Comparison of ENCODE assay signal across 10 cellular contexts in the genomic region with DNA sequence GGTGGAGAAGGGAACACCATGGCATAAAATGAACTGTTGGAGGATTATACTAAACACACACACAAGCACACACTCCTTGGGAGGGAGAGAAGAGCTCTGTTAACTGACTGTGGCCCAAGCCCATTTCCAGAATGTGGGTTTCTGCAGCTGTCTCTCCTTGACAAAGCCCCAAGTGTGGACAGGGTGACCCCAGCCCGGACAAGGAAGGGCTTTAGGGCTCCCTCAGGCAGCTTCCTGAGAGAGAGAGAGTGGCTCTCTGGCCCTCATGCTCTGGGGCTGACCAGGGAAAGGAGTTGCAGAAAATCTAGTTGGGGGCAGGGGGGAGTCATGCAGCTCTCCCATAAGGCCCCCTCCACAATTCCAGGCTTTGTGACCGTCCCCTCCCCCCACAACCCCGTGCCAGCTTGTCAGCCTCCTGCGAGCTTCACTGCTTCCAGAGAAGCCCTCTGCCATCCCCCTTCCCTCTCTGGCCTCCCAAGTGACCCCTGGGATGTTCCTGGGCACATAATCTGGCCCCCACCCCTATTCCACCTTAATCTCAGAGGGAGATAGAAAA. TPM values are rescaled to one million over a fixed set of nuclear protein-coding genes. Genes with fewer than 3 reads are reported as not detected.
DNase-seq lines count a peak whose midpoint lies in the region; ATAC-seq, FAIRE-seq and TF ChIP-seq lines count a peak whose summit lies in the region.
"Had no signal": no experiment of that assay in that cellular context is flagged by ENCODE, and none has a peak within 500 bp of the region (broad histone marks: within the 10 kb centered on the region; RNA-seq: fewer than 3 reads in every experiment).

No MANE protein-coding gene starts in this region.

- H3K36me3 ChIP-seq in SJSA1 = no peaks in the 10 kb centered on the region
- no peaks in the 10 kb centered on the region for H3K36me3 ChIP-seq in endodermal cell (ENCODE audit: control insufficient read depth, insufficient read depth, low read length)
- H3K36me3 ChIP-seq in muscle layer of duodenum (ENCODE audit: control insufficient read depth in 1 of 2, insufficient read depth in 2 of 2, low read length in 2 of 2) = no peaks in the 10 kb centered on the region
- H3K36me3 ChIP-seq in tibial artery = no peaks in the 10 kb centered on the region

- H3K4me1 Mint-ChIP-seq in endodermal cell = no peaks in the 10 kb centered on the region

- H3K27me3 ChIP-seq in SJSA1 (replicated peaks) = no peaks in the 10 kb centered on the region
- peaks cover 49% of the 10 kb centered on the region for H3K27me3 ChIP-seq in endodermal cell (ENCODE audit: control insufficient read depth, insufficient read depth, low read length, poor library complexity, severe bottlenecking)
- no peaks in the 10 kb centered on the region for H3K27me3 ChIP-seq in muscle layer of duodenum (ENCODE audit: low read depth, low read length)
- no peaks in the 10 kb centered on the region for H3K27me3 ChIP-seq in tibial artery

- no peak for TF ChIP-seq CTCF in endodermal cell (conservative IDR thresholded peaks at IDR 0.05)
- no peak for TF ChIP-seq CTCF in tibial artery (IDR thresholded peaks at IDR 0.05)

- H3K27ac ChIP-seq in SJSA1 (no peak overlapping the region), endodermal cell (ENCODE audit: low read depth, low read length) (no peak overlapping the region), muscle layer of duodenum (ENCODE audit: low read length) (peak overlapping the region; percentile 31), tibial artery (peak overlapping the region; percentile 59 to 74)

- ATAC-seq in GM18519 (IDR thresholded peaks at IDR 0.05; ENCODE audit: low FRiP score, unreplicated experiment) = no peak

- FAIRE-seq in RCC 7860 (lab: Jason Lieb, UNC) = no peak

- peak overlapping the region; percentile 38 for H3K4me3 ChIP-seq in SJSA1
- H3K4me3 ChIP-seq in endodermal cell (ENCODE audit: low read length) = peak overlapping the region; percentile 64
- H3K4me3 ChIP-seq in muscle layer of duodenum (ENCODE audit: low read depth in 1 of 2, low read length in 2 of 2) = peak overlapping the region; percentile 57 to 66
- H3K4me3 ChIP-seq in tibial artery = peak overlapping the region; percentile 60 to 61
- H3K4me3 ChIP-seq: lung had no signal

- peak overlapping the region; percentile 59 for H3K4me3 Mint-ChIP-seq in endodermal cell

- H3K9me3 Mint-ChIP-seq in endodermal cell = peaks cover 49% of the 10 kb centered on the region

- no peaks in the 10 kb centered on the region for H3K9me3 ChIP-seq in SJSA1 (replicated peaks)
- H3K9me3 ChIP-seq in endodermal cell (ENCODE audit: control insufficient read depth, low read length) = no peaks in the 10 kb centered on the region
- H3K9me3 ChIP-seq in muscle layer of duodenum (ENCODE audit: control insufficient read depth in 1 of 2, low read length in 2 of 2) = no peaks in the 10 kb centered on the region
- no peaks in the 10 kb centered on the region for H3K9me3 ChIP-seq in tibial artery

- H3K36me3 Mint-ChIP-seq in endodermal cell (ENCODE audit: low read depth) = no peaks in the 10 kb centered on the region

- H3K4me1 ChIP-seq in SJSA1 (replicated peaks) = no peaks in the 10 kb centered on the region
- no peaks in the 10 kb centered on the region for H3K4me1 ChIP-seq in endodermal cell (ENCODE audit: control insufficient read depth, insufficient read depth, low read length)
- H3K4me1 ChIP-seq in muscle layer of duodenum (ENCODE audit: control insufficient read depth in 1 of 2, insufficient read depth in 2 of 2, low read length in 2 of 2) = no peaks in the 10 kb centered on the region
- no peaks in the 10 kb centered on the region for H3K4me1 ChIP-seq in tibial artery

- H3K27me3 Mint-ChIP-seq in endodermal cell (ENCODE audit: insufficient read depth) = peaks cover 38% of the 10 kb centered on the region

- intact Hi-C loops in tibial artery (cut with DNase I; ENCODE audit: low total_unique reads) = no loop called here

- 32% methylated on average over 4 of the region's 4 CpGs; no CpG with 5 or more reads in 1 of the 2 experiments for WGBS in endodermal cell (ENCODE audit: insufficient coverage in 1 of 2, insufficient read length in 1 of 2), 2 experiments

- no peak overlapping the region for H3K27ac Mint-ChIP-seq in endodermal cell

- DNase-seq in SJSA1 (ENCODE audit: low read depth in 1 of 2, low spot score in 2 of 2) (no peak), endodermal cell (no peak), tibial artery (no peak), RCC 7860 (ENCODE audit: low spot score) (no peak), mucosa of gallbladder (ENCODE audit: low spot score) (no peak)
- DNase-seq: NCI-H187 treated with DMSO at 0.1 percent for 48 hours, T-helper 2 cell had no signal

- no peak overlapping the region for H3K9ac ChIP-seq in endodermal cell (ENCODE audit: extremely low read depth, low read length, poor library complexity, severe bottlenecking)

RNA-seq across cellular contexts. Expression of gene ARHGEF9, which starts 0.6 kb away (rescaled TPM):
- 15.1 and 17.8 TPM in 2 replicates for total RNA-seq in SJSA1 (2014; rRNA removed; shearing (Covaris generic))
- total RNA-seq in endodermal cell (10 to 100 TPM; 12.2 to 16.8 TPM), mucosa of gallbladder (28.0 TPM)
- polyA plus RNA-seq in endodermal cell (2013, experiment 1 of 2) = 37.5 TPM
- 37.1 TPM for polyA plus RNA-seq in endodermal cell (2013, experiment 2 of 2)

Comparison
In these comparisons a context has a peak if more than half of its experiments do, and no peak if none do; other contexts are left out.
1. H3K27ac ChIP-seq: peak in muscle layer of duodenum (single experiment) and tibial artery (2 of 2); none in SJSA1 (single experiment) and endodermal cell (single experiment).
2. Peak in every context shown above with its lines, with median percentiles within 50 percentile points of each other: H3K4me3 ChIP-seq.